In genomic region chr16:12468552-12468951, GRCh38 we compare ENCODE assay signal across 18 cellular contexts.
DNase-seq lines count a peak whose midpoint lies in the region; ATAC-seq, FAIRE-seq and TF ChIP-seq lines count a peak whose summit lies in the region.
"Had no signal": no experiment of that assay in that cellular context is flagged by ENCODE, and none has a peak within 500 bp of the region (broad histone marks: within the 10 kb centered on the region; RNA-seq: fewer than 3 reads in every experiment).

No MANE protein-coding gene starts in this region.

- CTCF ChIA-PET in HepG2 (lab: Yijun Ruan, JAX; ENCODE audit: low intra/inter-chr PET ratio, low total read pairs) = interaction anchor here (2.2 kb wide), 1 partner anchor 128 kb away, joined by 6 read pairs; no protein-coding TSS in a partner anchor

- DNase-seq in HepG2 (ENCODE audit: low spot score) (no peak), right lobe of liver (no peak), iPS DF 4.7 (ENCODE audit: extremely low read depth, low spot score) (peak; percentile 5), thyroid gland (no peak), epidermal melanocyte (ENCODE audit: insufficient read length, low spot score) (no peak), OCI-M2 (lab: John Stamatoyannopoulos, UW; ENCODE audit: unreplicated experiment) (no peak)
- no peak for DNase-seq in activated T-helper 1 cell treated with anti-CD3 and anti-CD28 coated beads, Interleukin-12 subunit alpha, Interleukin-12 subunit beta, Interleukin-2, Interleukin-4 antibody, amounts not matched to agents 30 ng/mL and 10 ng/mL and 1 ng/mL, durations not matched to agents 14 hours and 24 hours and 36 hours (ENCODE audit: low spot score)
- DNase-seq: activated B cell treated with CpG ODN at 0.5 μM for 24 hours; activated naive CD4-positive, alpha-beta T cell treated with Interleukin-2 at 50 U/mL for 16 hours; left ventricle myocardium inferior; NCI-H1930; NCI-H774; stimulated activated CD4-positive, alpha-beta T cell treated with anti-CD3 and anti-CD28 coated beads, Interleukin-15, amount 100 ng/mL, for 24 hours; T-cell had no signal

- no TSS peak for BruUV-seq in HepG2 (replicated peaks; lab: Mats Ljungman, UMichigan)

- no peaks in the 10 kb centered on the region for H3K9me2 ChIP-seq in OCI-LY1 (ENCODE audit: low read depth, low read length)

- TF ChIP-seq RAD21 in HepG2 (CRISPR knock-in tag; IDR thresholded peaks at IDR 0.05) = peak; percentile 31; the same call in 1 of the 2 replicates

- H3K36me3 ChIP-seq in HepG2 (replicated peaks in 1 of 2; ENCODE audit: control insufficient read depth in 1 of 2, insufficient read depth in 2 of 2, low read length in 2 of 2) (no peaks in the 10 kb centered on the region), right lobe of liver (no peaks in the 10 kb centered on the region), OCI-LY1 (ENCODE audit: insufficient read depth, low read length) (peaks cover 14% of the 10 kb centered on the region; the same call in 1 of the 2 replicates), thyroid gland (no peaks in the 10 kb centered on the region)
- H3K36me3 ChIP-seq: left ventricle myocardium inferior, prostate gland had no signal

- no peaks in the 10 kb centered on the region for H3K9me3 Mint-ChIP-seq in activated T-helper 1 cell treated with anti-CD3 and anti-CD28 coated beads, Interleukin-12 subunit alpha, Interleukin-12 subunit beta, Interleukin-2, Interleukin-4 antibody, amounts not matched to agents 30 ng/mL and 10 ng/mL and 1 ng/mL, durations not matched to agents 14 hours and 24 hours and 36 hours
- H3K9me3 Mint-ChIP-seq: activated B cell treated with CpG ODN at 0.5 μM for 24 hours, T-cell had no signal

- no peak overlapping the region for H3K27ac Mint-ChIP-seq in activated T-helper 1 cell treated with anti-CD3 and anti-CD28 coated beads, Interleukin-12 subunit alpha, Interleukin-12 subunit beta, Interleukin-2, Interleukin-4 antibody, amounts not matched to agents 30 ng/mL and 10 ng/mL and 1 ng/mL, durations not matched to agents 14 hours and 24 hours and 36 hours
- H3K27ac Mint-ChIP-seq: activated B cell treated with CpG ODN at 0.5 μM for 24 hours, T-cell had no signal

- H2AFZ ChIP-seq in HepG2 (ENCODE audit: low read length) (no peak overlapping the region), OCI-LY1 (ENCODE audit: low read length) (no peak overlapping the region)

- no peaks in the 10 kb centered on the region for H3K27me3 Mint-ChIP-seq in activated T-helper 1 cell treated with anti-CD3 and anti-CD28 coated beads, Interleukin-12 subunit alpha, Interleukin-12 subunit beta, Interleukin-2, Interleukin-4 antibody, amounts not matched to agents 30 ng/mL and 10 ng/mL and 1 ng/mL, durations not matched to agents 14 hours and 24 hours and 36 hours (ENCODE audit: insufficient read depth)
- H3K27me3 Mint-ChIP-seq: activated B cell treated with CpG ODN at 0.5 μM for 24 hours, T-cell had no signal

- no peaks in the 10 kb centered on the region for H3K4me1 Mint-ChIP-seq in activated T-helper 1 cell treated with anti-CD3 and anti-CD28 coated beads, Interleukin-12 subunit alpha, Interleukin-12 subunit beta, Interleukin-2, Interleukin-4 antibody, amounts not matched to agents 30 ng/mL and 10 ng/mL and 1 ng/mL, durations not matched to agents 14 hours and 24 hours and 36 hours (ENCODE audit: low read depth)

- in situ Hi-C loops in HepG2 (cut with HindIII; ENCODE audit: extremely low pct_ligation_motif_present, low pct_unique_long_range_greater_than_20kb) = no loop called here

- ATAC-seq in HepG2 (peak; percentile 91), right lobe of liver (no peak)
- ATAC-seq: T-cell had no signal

- H3K4me3 ChIP-seq in HepG2 (replicated peaks in 1 of 3; ENCODE audit: insufficient read depth in 1 of 3, low read depth in 2 of 3, low read length in 3 of 3) = no peak overlapping the region
- H3K4me3 ChIP-seq in right lobe of liver = no peak overlapping the region
- H3K4me3 ChIP-seq in OCI-LY1 (ENCODE audit: low read depth, low read length, poor library complexity, severe bottlenecking) = peak overlapping the region; percentile 26
- no peak overlapping the region for H3K4me3 ChIP-seq in thyroid gland (replicated peaks in 1 of 3)
- H3K4me3 ChIP-seq: left ventricle myocardium inferior, prostate gland had no signal

- H3K4me3 Mint-ChIP-seq in activated T-helper 1 cell treated with anti-CD3 and anti-CD28 coated beads, Interleukin-12 subunit alpha, Interleukin-12 subunit beta, Interleukin-2, Interleukin-4 antibody, amounts not matched to agents 30 ng/mL and 10 ng/mL and 1 ng/mL, durations not matched to agents 14 hours and 24 hours and 36 hours = no peak overlapping the region
- H3K4me3 Mint-ChIP-seq: activated B cell treated with CpG ODN at 0.5 μM for 24 hours, T-cell had no signal

- 49% methylated on average over 6 of the region's 6 CpGs for WGBS in HepG2 (ENCODE audit: low lambda C conversion rate)
- 90% methylated on average over 2 of the region's 6 CpGs for WGBS in right lobe of liver (ENCODE audit: insufficient coverage, low coverage, low lambda C conversion rate, missing lambda C conversion rate)
- 96 to 98% methylated on average over 6 of the region's 6 CpGs for WGBS in thyroid gland, 2 donors

- intact Hi-C loops in HepG2 (cut with micrococcal nuclease; ENCODE audit: unreplicated experiment) = no loop called here
- intact Hi-C loops in right lobe of liver (cut with DNase I) = no loop called here
- intact Hi-C loops in thyroid gland (cut with DNase I) = no loop called here
- intact Hi-C loops in activated T-helper 1 cell treated with anti-CD3 and anti-CD28 coated beads, Interleukin-12 subunit alpha, Interleukin-12 subunit beta, Interleukin-2, Interleukin-4 antibody, amounts not matched to agents 30 ng/mL and 10 ng/mL and 1 ng/mL, durations not matched to agents 14 hours and 24 hours and 36 hours (cut with micrococcal nuclease) = no loop called here

- TF ChIP-seq POLR2A in HepG2 (IDR thresholded peaks at IDR 0.05; ENCODE audit: insufficient read depth in 1 of 2, low read depth in 2 of 2, low read length in 2 of 2) = no peak
- no peak for TF ChIP-seq POLR2A in right lobe of liver (IDR thresholded peaks at IDR 0.05)
- TF ChIP-seq POLR2A in thyroid gland (IDR thresholded peaks at IDR 0.05) = no peak

- no peaks in the 10 kb centered on the region for H3F3A ChIP-seq in OCI-LY1 (ENCODE audit: insufficient read depth, low read length)

- H3K36me3 Mint-ChIP-seq in activated T-helper 1 cell treated with anti-CD3 and anti-CD28 coated beads, Interleukin-12 subunit alpha, Interleukin-12 subunit beta, Interleukin-2, Interleukin-4 antibody, amounts not matched to agents 30 ng/mL and 10 ng/mL and 1 ng/mL, durations not matched to agents 14 hours and 24 hours and 36 hours (ENCODE audit: low read depth) = no peaks in the 10 kb centered on the region

- POLR2A ChIA-PET in HepG2 (lab: Yijun Ruan, JAX) = interaction anchor here (1.1 kb wide), 1 partner anchor 10 kb away, joined by 3 read pairs; no protein-coding TSS in a partner anchor

- H3K4me2 ChIP-seq in HepG2 (ENCODE audit: low read depth, low read length) (no peak overlapping the region), OCI-LY1 (ENCODE audit: low read length) (peak overlapping the region; percentile 50)

- H3K4me1 ChIP-seq in HepG2 (ENCODE audit: insufficient read depth, low read length) = 0 out of 2 replicates have a peak, but pooled peaks cover 5% of the 10 kb centered on the region
- H3K4me1 ChIP-seq in right lobe of liver = no peaks in the 10 kb centered on the region
- H3K4me1 ChIP-seq in OCI-LY1 (ENCODE audit: insufficient read depth, low read length, severe bottlenecking) = peaks cover 30% of the 10 kb centered on the region
- H3K4me1 ChIP-seq in thyroid gland = peaks cover 33 to 44% of the 10 kb centered on the region in 2 donors
- H3K4me1 ChIP-seq: prostate gland had no signal

- no peaks in the 10 kb centered on the region for H3K9me3 ChIP-seq in HepG2 (ENCODE audit: low read length)
- no peaks in the 10 kb centered on the region for H3K9me3 ChIP-seq in right lobe of liver
- H3K9me3 ChIP-seq in OCI-LY1 (ENCODE audit: low read length) = no peaks in the 10 kb centered on the region
- no peaks in the 10 kb centered on the region for H3K9me3 ChIP-seq in thyroid gland
- H3K9me3 ChIP-seq: left ventricle myocardium inferior, prostate gland had no signal

- no peaks in the 10 kb centered on the region for H3K79me2 ChIP-seq in HepG2 (ENCODE audit: insufficient read depth, low read length)
- H3K79me2 ChIP-seq in OCI-LY1 (ENCODE audit: insufficient read depth, low read length) = no peaks in the 10 kb centered on the region

- H4K20me1 ChIP-seq in HepG2 (ENCODE audit: insufficient read depth, low read length) (no peaks in the 10 kb centered on the region), OCI-LY1 (ENCODE audit: insufficient read depth, low read length) (no peaks in the 10 kb centered on the region)

- TF ChIP-seq EP300 in HepG2 (IDR thresholded peaks at IDR 0.05; ENCODE audit: low read depth in 2 of 2, low read length in 2 of 2) (no peak), HepG2 (CRISPR knock-in tag; IDR thresholded peaks at IDR 0.05; ENCODE audit: borderline replicate concordance) (no peak)

- TF ChIP-seq CTCF in HepG2 (CRISPR knock-in tag; IDR thresholded peaks at IDR 0.05) (peak; percentile 40), right lobe of liver (IDR thresholded peaks at IDR 0.05) (no peak), OCI-LY1 (IDR thresholded peaks at IDR 0.05; ENCODE audit: low read length) (peak; percentile 66), thyroid gland (IDR thresholded peaks at IDR 0.05) (peak in 1 of 6 experiments; percentile 12)

- FAIRE-seq in HepG2 (lab: Jason Lieb, UNC) = no peak
- FAIRE-seq: astrocyte, GM18507 had no signal

- H3K27me3 ChIP-seq in HepG2 (ENCODE audit: control insufficient read depth in 1 of 2, insufficient read depth in 2 of 2, low read length in 2 of 2) (no peaks in the 10 kb centered on the region), right lobe of liver (no peaks in the 10 kb centered on the region), OCI-LY1 (ENCODE audit: insufficient read depth, low read length) (no peaks in the 10 kb centered on the region), thyroid gland (no peaks in the 10 kb centered on the region)

- H3K9ac ChIP-seq in HepG2 (ENCODE audit: insufficient read depth, low read depth, low read length) (no peak overlapping the region), OCI-LY1 (ENCODE audit: low read length) (peak overlapping the region; percentile 32; the same call in 1 of the 2 replicates)

- H3K27ac ChIP-seq in HepG2 (ENCODE audit: extremely low read length, insufficient read depth, low read length) = no peak overlapping the region
- H3K27ac ChIP-seq in right lobe of liver = no peak overlapping the region
- H3K27ac ChIP-seq in OCI-LY1 (ENCODE audit: low read depth, low read length, poor library complexity, severe bottlenecking) = peak overlapping the region; percentile 75
- H3K27ac ChIP-seq in thyroid gland = peak overlapping the region; percentile 74 to 92 (median 89)
- H3K27ac ChIP-seq: left ventricle myocardium inferior, prostate gland had no signal

Comparison
In these comparisons a context has a peak if more than half of its experiments do, and no peak if none do; other contexts are left out.
1. CTCF ChIP-seq: peak in HepG2 (single experiment) and OCI-LY1 (single experiment); none in right lobe of liver (0 of 4).
2. H3K27ac ChIP-seq: peak in OCI-LY1 (single experiment) and thyroid gland (3 of 3); none in HepG2 (single experiment) and right lobe of liver (0 of 3).